In genomic region chr5:170338272-170338671, GRCh38 we compare ENCODE assay signal across 13 cellular contexts. TPM values are rescaled to one million over a fixed set of nuclear protein-coding genes. Genes with fewer than 3 reads are reported as not detected.
"Had no signal": no experiment of that assay in that cellular context is flagged by ENCODE, and none has a peak within 500 bp of the region (broad histone marks: within the 10 kb centered on the region; RNA-seq: fewer than 3 reads in every experiment).

No MANE protein-coding gene starts in this region.

- H3K4me3 Mint-ChIP-seq: activated naive CD4-positive, alpha-beta T cell treated with anti-CD3 and anti-CD28 coated beads, Interleukin-2, amount 10 ng/mL, durations not matched to agents 7 days and 5 days had no signal

- DNase-seq: gastrocnemius medialis, hippocampal formation, kidney glomerular epithelial cell, lower lobe of right lung, midbrain, nucleus accumbens, uterus had no signal

- FAIRE-seq: bronchial epithelial cell had no signal

- H3K27ac ChIP-seq: ascending aorta, gastrocnemius medialis, lower lobe of right lung, right atrium auricular region, thyroid gland, uterus had no signal

- ATAC-seq: gastrocnemius medialis had no signal

- H3K9me3 Mint-ChIP-seq: activated naive CD4-positive, alpha-beta T cell treated with anti-CD3 and anti-CD28 coated beads, Interleukin-2, amount 10 ng/mL, durations not matched to agents 7 days and 5 days had no signal

- H3K27ac Mint-ChIP-seq: activated naive CD4-positive, alpha-beta T cell treated with anti-CD3 and anti-CD28 coated beads, Interleukin-2, amount 10 ng/mL, durations not matched to agents 7 days and 5 days had no signal

- H3K27me3 ChIP-seq: ascending aorta, gastrocnemius medialis, right atrium auricular region, thyroid gland, uterus had no signal

- H3K4me1 ChIP-seq: ascending aorta, gastrocnemius medialis, right atrium auricular region, thyroid gland, uterus had no signal

- H3K4me3 ChIP-seq: ascending aorta, gastrocnemius medialis, lower lobe of right lung, right atrium auricular region, skin epidermis, thyroid gland, uterus had no signal

- H3K36me3 ChIP-seq: ascending aorta, gastrocnemius medialis, lower lobe of right lung, right atrium auricular region, thyroid gland, uterus had no signal

- H3K9me3 ChIP-seq: ascending aorta, gastrocnemius medialis, lower lobe of right lung, right atrium auricular region, thyroid gland, uterus had no signal

RNA-seq across cellular contexts. Expression of gene LCP2, which starts 40.7 kb away (rescaled TPM):
- total RNA-seq: bronchial epithelial cell had no signal

RNA-seq across cellular contexts. Expression of gene KCNMB1, which starts 50.9 kb away (rescaled TPM):
- total RNA-seq: bronchial epithelial cell had no signal
